In the genomic region with DNA sequence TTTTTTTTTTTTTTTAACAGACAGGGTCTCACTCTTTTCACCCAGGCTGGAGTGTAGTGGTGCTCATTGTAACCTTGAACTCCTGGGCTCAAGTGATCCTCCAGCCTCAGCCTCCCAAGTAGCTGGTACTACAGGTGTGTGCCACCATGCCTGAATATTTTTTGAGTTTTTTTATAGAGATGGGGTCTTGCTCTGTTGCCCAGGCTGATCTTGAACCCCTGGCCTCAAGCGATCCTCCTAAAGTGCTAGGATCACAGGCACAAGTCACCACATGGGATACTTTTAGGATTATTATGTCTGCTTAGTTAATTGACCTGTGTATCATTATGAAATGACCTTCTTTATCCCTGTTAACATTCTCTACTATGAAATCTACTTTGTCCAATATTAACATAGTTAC, we compare ENCODE assay signal across 10 cellular contexts.
"Had no signal": no experiment of that assay in that cellular context is flagged by ENCODE, and none has a peak within 500 bp of the region (broad histone marks: within the 10 kb centered on the region; RNA-seq: fewer than 3 reads in every experiment).

No MANE protein-coding gene starts in this region.

- H3K27me3 Mint-ChIP-seq: naive thymus-derived CD8-positive, alpha-beta T cell had no signal

- H3K9me3 ChIP-seq: breast epithelium, esophagus squamous epithelium, right atrium auricular region, tibial nerve, vagina had no signal

- FAIRE-seq: endometrium had no signal

- H3K9me3 Mint-ChIP-seq: naive thymus-derived CD8-positive, alpha-beta T cell had no signal

- H3K36me3 ChIP-seq: breast epithelium, right atrium auricular region, tibial nerve, vagina had no signal

- H3K4me3 ChIP-seq: breast epithelium, dorsolateral prefrontal cortex, esophagus squamous epithelium, lung, right atrium auricular region, skin epidermis, tibial nerve, vagina had no signal

- H3K27ac ChIP-seq: breast epithelium, dorsolateral prefrontal cortex, esophagus squamous epithelium, right atrium auricular region, skin epidermis, tibial nerve, vagina had no signal

- H3K36me3 Mint-ChIP-seq: naive thymus-derived CD8-positive, alpha-beta T cell had no signal

- H3K27me3 ChIP-seq: breast epithelium, dorsolateral prefrontal cortex, esophagus squamous epithelium, right atrium auricular region, tibial nerve, vagina had no signal

- DNase-seq: esophagus squamous epithelium had no signal
